8 cellular contexts compared by ENCODE assay signal in genomic region chr12:124684971-124685688, GRCh38.
A peak's percentile ranks its signal among the peaks of the same experiment; 100 is the strongest.
DNase-seq lines count a peak whose midpoint lies in the region; ATAC-seq and TF ChIP-seq lines count a peak whose summit lies in the region.

No MANE protein-coding gene starts in this region.

- no peaks in the 10 kb centered on the region for H3K79me2 ChIP-seq in HCT116 (ENCODE audit: insufficient read depth, low read length)

- H3K27ac ChIP-seq in HCT116 (ENCODE audit: low read depth, low read length) (no peak overlapping the region), left ventricle myocardium inferior (replicated peaks) (peak overlapping the region; percentile 93)

- intact Hi-C loops in HCT116 (cut with micrococcal nuclease) (loop anchor here (5.0 kb wide), 1 partner anchor 118 kb away; the partner anchor contains the start of gene NCOR2), left ventricle myocardium inferior (cut with micrococcal nuclease) (no loop called here)

- peak overlapping the region; percentile 68 for H3K4me2 ChIP-seq in HCT116 (ENCODE audit: low read length)

- no peak for TF ChIP-seq POLR2A in HCT116 (IDR thresholded peaks at IDR 0.05; ENCODE audit: borderline replicate concordance, extremely low read depth, insufficient read depth, insufficient read length)

- peak overlapping the region; percentile 17; the same call in 1 of the 2 replicates for H3K9ac ChIP-seq in HCT116 (ENCODE audit: low read length)

- peaks cover 42 to 60% of the 10 kb centered on the region in 2 experiments for H3K4me1 ChIP-seq in HCT116 (ENCODE audit: control insufficient read depth in 1 of 2, insufficient read depth in 2 of 2, low read length in 2 of 2)
- H3K4me1 ChIP-seq in left ventricle myocardium inferior = peaks cover 91% of the 10 kb centered on the region

- H3K36me3 ChIP-seq in HCT116 (ENCODE audit: control insufficient read depth in 1 of 2, insufficient read depth in 2 of 2, low read length in 2 of 2) (no peaks in the 10 kb centered on the region), left ventricle myocardium inferior (no peaks in the 10 kb centered on the region)

- no peak overlapping the region for H3K27ac Mint-ChIP-seq in activated naive CD8-positive, alpha-beta T cell treated with anti-CD3 and anti-CD28 coated beads, Interleukin-2, amount 50 U/mL, for 24 hours
- peak overlapping the region; percentile 29 for H3K27ac Mint-ChIP-seq in stimulated activated effector memory CD8-positive, alpha-beta T cell treated with anti-CD3 and anti-CD28 coated beads, Interleukin-12 subunit alpha, Interleukin-12 subunit beta, amount 100 ng/mL, for 72 hours
- no peak overlapping the region for H3K27ac Mint-ChIP-seq in glutamatergic neuron (ENCODE audit: unreplicated experiment)

- H3K27me3 Mint-ChIP-seq in activated naive CD8-positive, alpha-beta T cell treated with anti-CD3 and anti-CD28 coated beads, Interleukin-2, amount 50 U/mL, for 24 hours = peaks cover 9% of the 10 kb centered on the region
- H3K27me3 Mint-ChIP-seq in glutamatergic neuron (ENCODE audit: unreplicated experiment) = peaks cover 14% of the 10 kb centered on the region

- no peak for TF ChIP-seq RAD21 in HCT116 (IDR thresholded peaks at IDR 0.05; ENCODE audit: low read depth)

- no peak for ATAC-seq in HCT116
- ATAC-seq in activated naive CD8-positive, alpha-beta T cell treated with anti-CD3 and anti-CD28 coated beads, Interleukin-2, amount 50 U/mL, for 24 hours = peak; percentile 84
- peak; percentile 69 for ATAC-seq in stimulated activated effector memory CD8-positive, alpha-beta T cell treated with anti-CD3 and anti-CD28 coated beads, Interleukin-12 subunit alpha, Interleukin-12 subunit beta, amount 100 ng/mL, for 72 hours

- H3K4me3 Mint-ChIP-seq in activated naive CD8-positive, alpha-beta T cell treated with anti-CD3 and anti-CD28 coated beads, Interleukin-2, amount 50 U/mL, for 24 hours = no peak overlapping the region
- H3K4me3 Mint-ChIP-seq in stimulated activated effector memory CD8-positive, alpha-beta T cell treated with anti-CD3 and anti-CD28 coated beads, Interleukin-12 subunit alpha, Interleukin-12 subunit beta, amount 100 ng/mL, for 72 hours = peak overlapping the region; percentile 25
- no peak overlapping the region for H3K4me3 Mint-ChIP-seq in glutamatergic neuron (ENCODE audit: unreplicated experiment)

- H3K9me3 Mint-ChIP-seq in activated naive CD8-positive, alpha-beta T cell treated with anti-CD3 and anti-CD28 coated beads, Interleukin-2, amount 50 U/mL, for 24 hours = no peaks in the 10 kb centered on the region
- H3K9me3 Mint-ChIP-seq in stimulated activated effector memory CD8-positive, alpha-beta T cell treated with anti-CD3 and anti-CD28 coated beads, Interleukin-12 subunit alpha, Interleukin-12 subunit beta, amount 100 ng/mL, for 72 hours = no peaks in the 10 kb centered on the region
- peaks cover 10% of the 10 kb centered on the region for H3K9me3 Mint-ChIP-seq in glutamatergic neuron (ENCODE audit: unreplicated experiment)

- H3K9me3 ChIP-seq in HCT116 (ENCODE audit: control insufficient read depth in 1 of 2, insufficient read depth in 1 of 2, low read depth in 1 of 2, low read length in 2 of 2) = peaks cover 0 to 4% of the 10 kb centered on the region in 2 experiments; a peak in 1 of 4 replicates
- H3K9me3 ChIP-seq in left ventricle myocardium inferior (replicated peaks) = peaks cover 3% of the 10 kb centered on the region

- peak overlapping the region; percentile 50 for H2AFZ ChIP-seq in HCT116 (ENCODE audit: low read depth, low read length, poor library complexity, severe bottlenecking)

- peaks cover 60% of the 10 kb centered on the region for H3K4me1 Mint-ChIP-seq in activated naive CD8-positive, alpha-beta T cell treated with anti-CD3 and anti-CD28 coated beads, Interleukin-2, amount 50 U/mL, for 24 hours
- peaks cover 72% of the 10 kb centered on the region for H3K4me1 Mint-ChIP-seq in stimulated activated effector memory CD8-positive, alpha-beta T cell treated with anti-CD3 and anti-CD28 coated beads, Interleukin-12 subunit alpha, Interleukin-12 subunit beta, amount 100 ng/mL, for 72 hours
- peaks cover 46% of the 10 kb centered on the region for H3K4me1 Mint-ChIP-seq in glutamatergic neuron (ENCODE audit: low read depth, unreplicated experiment)

- no peaks in the 10 kb centered on the region for H3K9me2 ChIP-seq in HCT116 (ENCODE audit: insufficient read depth)

- no peaks in the 10 kb centered on the region for H3K36me3 Mint-ChIP-seq in activated naive CD8-positive, alpha-beta T cell treated with anti-CD3 and anti-CD28 coated beads, Interleukin-2, amount 50 U/mL, for 24 hours (ENCODE audit: low read depth)
- H3K36me3 Mint-ChIP-seq in stimulated activated effector memory CD8-positive, alpha-beta T cell treated with anti-CD3 and anti-CD28 coated beads, Interleukin-12 subunit alpha, Interleukin-12 subunit beta, amount 100 ng/mL, for 72 hours = peaks cover 7% of the 10 kb centered on the region
- peaks cover 7% of the 10 kb centered on the region for H3K36me3 Mint-ChIP-seq in glutamatergic neuron (ENCODE audit: unreplicated experiment)

- H3K4me3 ChIP-seq in HCT116 (replicated peaks in 1 of 2; ENCODE audit: low read depth in 1 of 2, low read length in 2 of 2) (no peak overlapping the region), left ventricle myocardium inferior (peak overlapping the region; percentile 41)

- H4K20me1 ChIP-seq in HCT116 (ENCODE audit: insufficient read depth) = no peaks in the 10 kb centered on the region

- DNase-seq in HCT116 (ENCODE audit: low read depth, low spot score) (no peak), left ventricle myocardium inferior (no peak), glutamatergic neuron (no peak), NOMO-1 treated with dmso at 0.1 percent for 144 hours (lab: John Stamatoyannopoulos, UW; ENCODE audit: unreplicated experiment) (no peak)
- peak; percentile 17 for DNase-seq in activated naive CD8-positive, alpha-beta T cell treated with anti-CD3 and anti-CD28 coated beads, Interleukin-2, amount 50 U/mL, for 24 hours
- peak in 1 of 2 donors; percentile 52 for DNase-seq in stimulated activated effector memory CD8-positive, alpha-beta T cell treated with anti-CD3 and anti-CD28 coated beads, Interleukin-12 subunit alpha, Interleukin-12 subunit beta, amount 100 ng/mL, for 72 hours (ENCODE audit: low spot score in 2 of 2)
- no peak for DNase-seq in stimulated activated naive CD4-positive, alpha-beta T cell (lab: John Stamatoyannopoulos, UW)
- DNase-seq in stimulated activated CD4-positive, alpha-beta T cell treated with anti-CD3 and anti-CD28 coated beads, Interleukin-2, amount 100 ng/mL, for 48 hours = no peak

- BruUV-seq in HCT116 (replicated peaks; lab: Mats Ljungman, UMichigan) = no TSS peak

- POLR2A ChIA-PET in HCT116 (lab: Charles Lee) = interaction anchor here (0.6 kb wide), 1 partner anchor 503 kb away, joined by 5 read pairs; no protein-coding TSS in a partner anchor

- no peak for TF ChIP-seq CTCF in HCT116 (IDR thresholded peaks at IDR 0.05 in 2 of 3, conservative IDR thresholded peaks at IDR 0.05 in 1 of 3; ENCODE audit: borderline replicate concordance in 1 of 3, insufficient read depth in 1 of 3, low read depth in 2 of 3, low read length in 2 of 3)
- no peak for TF ChIP-seq CTCF in left ventricle myocardium inferior (IDR thresholded peaks at IDR 0.05; ENCODE audit: borderline replicate concordance)
- TF ChIP-seq CTCF in glutamatergic neuron (IDR thresholded peaks at IDR 0.05; ENCODE audit: partially characterized antibody, unreplicated experiment) = no peak

- CTCF ChIA-PET in HCT116 (lab: Charles Lee) = no interaction called here

- no peaks in the 10 kb centered on the region for H3K27me3 ChIP-seq in HCT116 (ENCODE audit: insufficient read depth, low read length)
- H3K27me3 ChIP-seq in left ventricle myocardium inferior (ENCODE audit: low read depth) = no peaks in the 10 kb centered on the region

- RAD21 ChIA-PET in HCT116 (lab: Charles Lee; ENCODE audit: low non-redundant PET in 1 of 2, low total read pairs in 2 of 2, uncharacterized antibody in 2 of 2, unreplicated experiment in 2 of 2) = no interaction called here

TF ChIP-seq in HCT116, 20 proteins besides CTCF, POLR2A, EP300 and RAD21:
- no peak for TF ChIP-seq EZH2phosphoT487 (IDR thresholded peaks at IDR 0.05; ENCODE audit: borderline replicate concordance)
- TF ChIP-seq CBX3 (IDR thresholded peaks at IDR 0.05; ENCODE audit: low read depth) = 0 out of 2 replicates have a peak, but pooled peaks have one; percentile 18
